ENCODE assay signal across 23 cellular contexts in the genomic region with DNA sequence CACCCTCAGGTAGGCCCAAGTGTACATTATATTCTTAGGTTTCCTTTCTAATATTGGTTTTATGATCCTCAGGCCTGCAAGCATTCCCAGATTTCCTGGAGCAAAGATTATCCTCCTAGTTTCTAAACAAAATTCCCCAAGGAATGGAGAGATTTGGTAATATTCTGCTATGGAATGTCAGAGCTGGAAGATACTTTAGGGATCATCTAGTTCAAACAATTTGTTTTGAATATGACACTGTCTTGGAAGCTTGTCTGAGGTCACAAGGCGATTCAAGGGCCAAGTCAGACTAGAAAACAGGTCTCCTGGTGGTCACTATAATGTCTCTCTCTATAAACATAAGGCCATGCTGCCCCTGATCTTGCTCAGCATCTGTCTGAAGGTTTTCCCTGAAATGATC.
"Had no signal": no experiment of that assay in that cellular context is flagged by ENCODE, and none has a peak within 500 bp of the region (broad histone marks: within the 10 kb centered on the region; RNA-seq: fewer than 3 reads in every experiment).

No MANE protein-coding gene starts in this region.

- H3K9me3 ChIP-seq: SK-N-SH, spleen, testis, transverse colon had no signal

- H3K9ac ChIP-seq: SK-N-SH had no signal

- H3K27ac ChIP-seq: brain microvascular endothelial cell, heart right ventricle, testis, transverse colon, VCaP had no signal

- H3K4me1 ChIP-seq: testis, transverse colon had no signal

- DNase-seq: activated CD4-positive, alpha-beta T cell treated with anti-CD3 and anti-CD28 coated beads for 4 hours; activated CD4-positive, alpha-beta T cell treated with anti-CD3 and anti-CD28 coated beads, Interleukin-2, amount 50 U/mL, for 4 hours; activated naive CD4-positive, alpha-beta T cell treated with Interleukin-2 at 50 U/mL for 16 hours; activated naive CD8-positive, alpha-beta T cell treated with anti-CD3 and anti-CD28 coated beads for 36 hours; activated T-cell treated with anti-CD3 and anti-CD28 coated beads for 4 hours; activated T-cell treated with anti-CD3 and anti-CD28 coated beads, Interleukin-2, amount 50 U/mL, for 72 hours; brain microvascular endothelial cell; central memory CD4-positive, alpha-beta T cell; endodermal cell; heart right ventricle; kidney glomerular epithelial cell; naive thymus-derived CD4-positive, alpha-beta T cell; occipital lobe; retina; SK-N-SH; spleen; stimulated activated naive CD4-positive, alpha-beta T cell; SW 1271; T-helper 9 cell; testis; transverse colon had no signal

- H3K27me3 ChIP-seq: brain microvascular endothelial cell, heart right ventricle, spleen, testis, transverse colon had no signal

- H3K4me3 ChIP-seq: heart right ventricle, testis, transverse colon had no signal

- H3K9me2 ChIP-seq: SK-N-SH had no signal

- H3K36me3 ChIP-seq: brain microvascular endothelial cell, heart right ventricle, spleen, transverse colon had no signal

- ATAC-seq: activated T-cell treated with anti-CD3 and anti-CD28 coated beads, Interleukin-2, amount 50 U/mL, for 72 hours; esophagus mucosa; naive thymus-derived CD4-positive, alpha-beta T cell had no signal
